21 cellular contexts compared by ENCODE assay signal in the genomic region with DNA sequence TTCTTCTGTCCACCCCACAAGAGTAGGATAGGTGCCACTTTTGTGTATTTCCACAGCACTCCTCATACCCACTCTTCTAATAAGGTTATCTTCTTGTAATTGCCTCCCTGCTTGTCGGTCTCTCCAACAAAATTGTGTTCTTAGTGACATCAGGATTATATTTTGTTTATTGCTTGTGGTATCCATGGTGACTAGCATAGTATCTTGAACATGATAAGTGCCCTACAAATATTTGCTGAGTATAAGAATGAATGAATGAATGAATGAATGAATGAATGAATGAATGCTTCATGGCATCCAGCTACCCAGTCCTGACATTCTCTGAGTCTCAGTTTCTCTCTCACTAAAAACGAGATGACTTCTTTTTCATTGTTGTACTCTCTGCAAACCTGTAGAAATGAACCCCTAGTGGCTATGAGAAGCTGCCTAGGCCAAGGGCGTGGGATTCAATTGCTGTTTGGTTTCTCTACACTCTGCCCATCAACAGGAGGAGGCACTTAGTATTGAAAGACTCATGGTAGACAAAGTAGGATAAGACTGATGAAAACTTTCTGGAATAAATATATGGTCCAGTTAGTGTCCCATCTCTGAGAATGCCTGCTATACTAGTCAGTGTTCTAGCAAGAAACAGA.
DNase-seq lines count a peak whose midpoint lies in the region; ATAC-seq and TF ChIP-seq lines count a peak whose summit lies in the region.
"Had no signal": no experiment of that assay in that cellular context is flagged by ENCODE, and none has a peak within 500 bp of the region (broad histone marks: within the 10 kb centered on the region; RNA-seq: fewer than 3 reads in every experiment).

No MANE protein-coding gene starts in this region.

- H3K9me3 ChIP-seq in breast epithelium (no peaks in the 10 kb centered on the region), RWPE2 (ENCODE audit: severe bottlenecking) (no peaks in the 10 kb centered on the region)
- H3K9me3 ChIP-seq: ascending aorta, upper lobe of left lung had no signal

- no peak for ATAC-seq in RWPE2 (ENCODE audit: low read depth)
- ATAC-seq in GM21723 (IDR thresholded peaks at IDR 0.05; ENCODE audit: unreplicated experiment), result no peak
- ATAC-seq: left lobe of liver; stimulated activated naive CD8-positive, alpha-beta T cell treated with anti-CD3 and anti-CD28 coated beads, Interleukin-15, Interleukin-2, amounts not matched to agents 100 U/mL and 50 U/mL, for 24 hours had no signal

- H3K4me3 Mint-ChIP-seq in MCF 10A (ENCODE audit: unreplicated experiment), result peak overlapping the region; percentile 15
- no peak overlapping the region for H3K4me3 Mint-ChIP-seq in endothelial cell (ENCODE audit: unreplicated experiment)
- H3K4me3 Mint-ChIP-seq: activated naive CD4-positive, alpha-beta T cell treated with anti-CD3 and anti-CD28 coated beads, Interleukin-2, amount 10 ng/mL, durations not matched to agents 7 days and 5 days; CD14-positive monocyte had no signal

- no peak for TF ChIP-seq POLR2A in breast epithelium (IDR thresholded peaks at IDR 0.05)

- TF ChIP-seq CTCF in MCF 10A (IDR thresholded peaks at IDR 0.05; ENCODE audit: unreplicated experiment) (no peak), breast epithelium (IDR thresholded peaks at IDR 0.05) (no peak), RWPE2 (IDR thresholded peaks at IDR 0.05; ENCODE audit: poor library complexity, severe bottlenecking) (no peak), endothelial cell (IDR thresholded peaks at IDR 0.05; ENCODE audit: unreplicated experiment) (no peak)

- POLR2A ChIA-PET in MCF 10A (lab: Yijun Ruan, JAX), result interaction anchor here (0.6 to 7.0 kb wide), 24 partner anchors 9 to 336 kb away, joined by 3 to 66 read pairs (median 10); a partner anchor contains a TSS

- no peak overlapping the region for H3K4me3 ChIP-seq in breast epithelium
- H3K4me3 ChIP-seq in RWPE2 (ENCODE audit: severe bottlenecking), result no peak overlapping the region
- H3K4me3 ChIP-seq: ascending aorta, upper lobe of left lung had no signal

- H3K4me1 Mint-ChIP-seq in MCF 10A (ENCODE audit: insufficient read depth, unreplicated experiment) (peaks cover 64% of the 10 kb centered on the region), endothelial cell (ENCODE audit: unreplicated experiment) (peaks cover 28% of the 10 kb centered on the region)
- H3K4me1 Mint-ChIP-seq: activated naive CD4-positive, alpha-beta T cell treated with anti-CD3 and anti-CD28 coated beads, Interleukin-2, amount 10 ng/mL, durations not matched to agents 7 days and 5 days had no signal

- H3K36me3 ChIP-seq in breast epithelium (no peaks in the 10 kb centered on the region), RWPE2 (ENCODE audit: low read depth) (no peaks in the 10 kb centered on the region)
- H3K36me3 ChIP-seq: ascending aorta, upper lobe of left lung had no signal

- H3K9me3 Mint-ChIP-seq in MCF 10A (ENCODE audit: unreplicated experiment) (no peaks in the 10 kb centered on the region), endothelial cell (ENCODE audit: unreplicated experiment) (no peaks in the 10 kb centered on the region)
- H3K9me3 Mint-ChIP-seq: activated naive CD4-positive, alpha-beta T cell treated with anti-CD3 and anti-CD28 coated beads, Interleukin-2, amount 10 ng/mL, durations not matched to agents 7 days and 5 days had no signal

- CTCF ChIA-PET in MCF 10A (lab: Yijun Ruan, JAX), result interaction anchor here (0.6 to 2.9 kb wide), 14 partner anchors 10 to 505 kb away, joined by 3 to 9 read pairs (median 4); no protein-coding TSS in a partner anchor

- BruUV-seq in MCF 10A (replicated peaks; lab: Mats Ljungman, UMichigan), result TSS peak; percentile 84

- intact Hi-C loops in MCF 10A (cut with micrococcal nuclease), result loop anchor here (2.0 kb wide), 1 partner anchor 68 kb away; no protein-coding TSS in a partner anchor
- intact Hi-C loops in breast epithelium (cut with DNase I; ENCODE audit: low total_unique reads), result no loop called here

- H3K4me1 ChIP-seq in breast epithelium (no peaks in the 10 kb centered on the region), RWPE2 (ENCODE audit: insufficient read depth, poor library complexity, severe bottlenecking) (peaks cover 37% of the 10 kb centered on the region)
- H3K4me1 ChIP-seq: ascending aorta, upper lobe of left lung had no signal

- H3K36me3 Mint-ChIP-seq in MCF 10A (ENCODE audit: insufficient read depth, unreplicated experiment) (peaks cover 4% of the 10 kb centered on the region), endothelial cell (ENCODE audit: low read depth, unreplicated experiment) (peaks cover 3% of the 10 kb centered on the region)
- H3K36me3 Mint-ChIP-seq: activated naive CD4-positive, alpha-beta T cell treated with anti-CD3 and anti-CD28 coated beads, Interleukin-2, amount 10 ng/mL, durations not matched to agents 7 days and 5 days; CD14-positive monocyte had no signal

- H3K27me3 ChIP-seq in breast epithelium, result peaks cover 0 to 4% of the 10 kb centered on the region in 2 donors
- no peaks in the 10 kb centered on the region for H3K27me3 ChIP-seq in RWPE2 (ENCODE audit: insufficient read depth, poor library complexity, severe bottlenecking)
- H3K27me3 ChIP-seq: ascending aorta, upper lobe of left lung had no signal

- H3K27ac Mint-ChIP-seq in MCF 10A (ENCODE audit: low read depth, unreplicated experiment), result peak overlapping the region; percentile 93
- H3K27ac Mint-ChIP-seq in endothelial cell (ENCODE audit: unreplicated experiment), result peak overlapping the region; percentile 34
- H3K27ac Mint-ChIP-seq: activated naive CD4-positive, alpha-beta T cell treated with anti-CD3 and anti-CD28 coated beads, Interleukin-2, amount 10 ng/mL, durations not matched to agents 7 days and 5 days had no signal

- H3K27ac ChIP-seq in breast epithelium (no peak overlapping the region), RWPE2 (ENCODE audit: poor library complexity, severe bottlenecking) (peak overlapping the region; percentile 87), substantia nigra (ENCODE audit: low read depth, low read length, poor library complexity, severe bottlenecking) (peak overlapping the region; percentile 87)
- H3K27ac ChIP-seq: ascending aorta, upper lobe of left lung had no signal

- H3K27me3 Mint-ChIP-seq in MCF 10A (ENCODE audit: insufficient read depth, unreplicated experiment), result no peaks in the 10 kb centered on the region
- peaks cover 3% of the 10 kb centered on the region for H3K27me3 Mint-ChIP-seq in endothelial cell (ENCODE audit: unreplicated experiment)

- DNase-seq in MCF 10A (ENCODE audit: unreplicated experiment), result peak; percentile 41
- DNase-seq in breast epithelium (ENCODE audit: low spot score in 2 of 2), result no peak
- no peak for DNase-seq in RWPE2 (ENCODE audit: low spot score)
- DNase-seq in endothelial cell (ENCODE audit: low spot score), result no peak
- no peak for DNase-seq in substantia nigra (lab: John Stamatoyannopoulos, UW)
- no peak for DNase-seq in activated CD8-positive, alpha-beta memory T cell treated with anti-CD3 and anti-CD28 coated beads, Interleukin-2, amount 50 U/mL, for 4 hours
- no peak for DNase-seq in dermis blood vessel endothelial cell
- DNase-seq: activated CD4-positive, alpha-beta T cell treated with anti-CD3 and anti-CD28 coated beads, Interleukin-2, amount 50 U/mL, for 4 hours; activated naive CD4-positive, alpha-beta T cell treated with anti-CD3 and anti-CD28 coated beads, Interleukin-2, amount 10 ng/mL, durations not matched to agents 7 days and 5 days; activated T-cell treated with anti-CD3 and anti-CD28 coated beads for 4 hours; cortex of kidney; DMS153; MV-4-11; NCI-H2081; stimulated activated CD4-positive, alpha-beta T cell treated with anti-CD3 and anti-CD28 coated beads, Interleukin-1b, Interleukin-23, amount 100 ng/mL, for 48 hours; stimulated activated naive CD8-positive, alpha-beta T cell treated with anti-CD3 and anti-CD28 coated beads, Interleukin-15, Interleukin-2, amounts not matched to agents 100 U/mL and 50 U/mL, for 24 hours had no signal

Comparison
In these comparisons a context has a peak if more than half of its experiments do, and no peak if none do; other contexts are left out.
1. H3K27ac ChIP-seq: peak in RWPE2 (single experiment) and substantia nigra (single experiment); none in breast epithelium (0 of 2).